In genomic region chr15:96327155-96327741, GRCh38 we compare ENCODE assay signal across 8 cellular contexts.
A peak's percentile ranks its signal among the peaks of the same experiment; 100 is the strongest.
DNase-seq lines count a peak whose midpoint lies in the region; ATAC-seq and TF ChIP-seq lines count a peak whose summit lies in the region.

No MANE protein-coding gene starts in this region.

- TF ChIP-seq CTCF in tibial artery (IDR thresholded peaks at IDR 0.05) = peak; percentile 77 to 78

- H3K36me3 ChIP-seq in tibial artery = peaks cover 5 to 10% (median 8%) of the 10 kb centered on the region in 3 donors

- H3K4me3 ChIP-seq in tibial artery = peak overlapping the region; percentile 92 to 97

- H3K9me3 ChIP-seq in tibial artery = no peaks in the 10 kb centered on the region

- intact Hi-C loops in tibial artery (cut with DNase I; ENCODE audit: low total_unique reads) = loop anchor here (5.0 kb wide), 1 partner anchor 1000 kb away; no protein-coding TSS in a partner anchor

- CTCF ChIA-PET in HEK293T (lab: Yijun Ruan, JAX) = interaction anchor here (0.5 to 2.7 kb wide), 37 partner anchors 9 to 1292 kb away, joined by 3 to 29 read pairs (median 4); no protein-coding TSS in a partner anchor

- no peak for ATAC-seq in HG03521 (IDR thresholded peaks at IDR 0.05; ENCODE audit: unreplicated experiment)

- H3K27me3 ChIP-seq in tibial artery = no peaks in the 10 kb centered on the region

- DNase-seq in DMS 273 (lab: John Stamatoyannopoulos, UW; ENCODE audit: unreplicated experiment) = peak; percentile 76
- no peak for DNase-seq in HEK293T (ENCODE audit: extremely low spot score)
- DNase-seq in NCI-H69 (lab: John Stamatoyannopoulos, UW) = peak; percentile 73
- peak; percentile 89 for DNase-seq in cerebellar cortex (ENCODE audit: low spot score)
- DNase-seq in left kidney (ENCODE audit: low read depth, low spot score) = peak; percentile 95
- peak in 1 of 2 donors; percentile 27 for DNase-seq in tibial artery
- DNase-seq in NK-92 (lab: John Stamatoyannopoulos, UW; ENCODE audit: unreplicated experiment) = no peak

- peak overlapping the region; percentile 96 to 100 for H3K27ac ChIP-seq in tibial artery

- H3K4me1 ChIP-seq in tibial artery = peaks cover 0 to 34% (median 16%) of the 10 kb centered on the region in 4 donors

- POLR2A ChIA-PET in HEK293T (lab: Yijun Ruan, JAX) = interaction anchor here (0.8 to 1.9 kb wide), 7 partner anchors 9 to 275 kb away, joined by 3 to 12 read pairs (median 4); no protein-coding TSS in a partner anchor

TF ChIP-seq in HEK293T, 16 proteins besides CTCF, POLR2A, EP300 and RAD21:
- no peak for TF ChIP-seq FOXA1 (IDR thresholded peaks at IDR 0.05)
- peak; percentile 48; the same call in 1 of the 2 replicates for TF ChIP-seq L3MBTL2 (conservative IDR thresholded peaks at IDR 0.05)
- TF ChIP-seq FOXM1 (IDR thresholded peaks at IDR 0.05; ENCODE audit: borderline replicate concordance) = no peak
- TF ChIP-seq ARNT (IDR thresholded peaks at IDR 0.05) = no peak
- TF ChIP-seq ZNF384 (IDR thresholded peaks at IDR 0.05) = peak; percentile 88
- TF ChIP-seq PKNOX1 (IDR thresholded peaks at IDR 0.05) = peak; percentile 95
- TF ChIP-seq CTBP1 (IDR thresholded peaks at IDR 0.05; ENCODE audit: borderline replicate concordance) = peak; percentile 67; the same call in 1 of the 2 replicates

Comparison
In these comparisons a context has a peak if more than half of its experiments do, and no peak if none do; other contexts are left out.
1. DNase-seq: peak in DMS 273 (single experiment), NCI-H69 (single experiment), cerebellar cortex (single experiment) and left kidney (single experiment); none in HEK293T (single experiment) and NK-92 (single experiment).